In genomic region chr20:42524058-42524457, GRCh38 we compare ENCODE assay signal across 7 cellular contexts.
"Had no signal": no experiment of that assay in that cellular context is flagged by ENCODE, and none has a peak within 500 bp of the region (broad histone marks: within the 10 kb centered on the region; RNA-seq: fewer than 3 reads in every experiment).

No MANE protein-coding gene starts in this region.

- FAIRE-seq: HTR-8/SVneo had no signal

- H3K27ac Mint-ChIP-seq: IgD-negative memory B cell had no signal

- H3K36me3 Mint-ChIP-seq: IgD-negative memory B cell had no signal

- H3K9ac ChIP-seq: KMS-11 had no signal

- H3K27ac ChIP-seq: HL-60, KMS-11 had no signal

- H3K4me2 ChIP-seq: KMS-11 had no signal

- DNase-seq: IMR-90, KBM-7, KG1 had no signal

- H3K4me3 Mint-ChIP-seq: IgD-negative memory B cell had no signal
